ENCODE assay signal across 1 cellular context in genomic region chr4:33369366-33369899, GRCh38.
TF ChIP-seq lines count a peak whose summit lies in the region.

No MANE protein-coding gene starts in this region.

TF ChIP-seq in GM23338, 12 proteins besides CTCF, POLR2A, EP300 and RAD21 (continued from another document):
- no peak for TF ChIP-seq ZNF462 (CRISPR knock-in tag; IDR thresholded peaks at IDR 0.05)
- TF ChIP-seq STAT1 (IDR thresholded peaks at IDR 0.05; ENCODE audit: unreplicated experiment), result no peak
- no peak for TF ChIP-seq JUNB (IDR thresholded peaks at IDR 0.05; ENCODE audit: unreplicated experiment)
- TF ChIP-seq EZH2 (IDR thresholded peaks at IDR 0.05; ENCODE audit: low read depth, unreplicated experiment), result no peak
- TF ChIP-seq EZH2phosphoT487 (IDR thresholded peaks at IDR 0.05; ENCODE audit: unreplicated experiment), result no peak
- TF ChIP-seq ZNF331 (CRISPR knock-in tag; IDR thresholded peaks at IDR 0.05; ENCODE audit: low read depth), result no peak
- no peak for TF ChIP-seq REST (IDR thresholded peaks at IDR 0.05; ENCODE audit: unreplicated experiment)
- TF ChIP-seq POLR2AphosphoS5 (IDR thresholded peaks at IDR 0.05; ENCODE audit: low read depth), result no peak
- TF ChIP-seq ZNF114 (CRISPR knock-in tag; IDR thresholded peaks at IDR 0.05), result no peak
